In genomic region chr12:98870521-98870920, GRCh38 we compare ENCODE assay signal across 14 cellular contexts.
DNase-seq lines count a peak whose midpoint lies in the region; ATAC-seq, FAIRE-seq and TF ChIP-seq lines count a peak whose summit lies in the region.
"Had no signal": no experiment of that assay in that cellular context is flagged by ENCODE, and none has a peak within 500 bp of the region (broad histone marks: within the 10 kb centered on the region; RNA-seq: fewer than 3 reads in every experiment).

No MANE protein-coding gene starts in this region.

- H2BK15ac ChIP-seq in H1 (ENCODE audit: low read length), result no peak overlapping the region

- H4K12ac ChIP-seq in trophoblast cell (ENCODE audit: low read depth, low read length), result no peak overlapping the region

- H2BK5ac ChIP-seq in H1 (ENCODE audit: low read depth, low read length) (no peak overlapping the region), trophoblast cell (ENCODE audit: low read depth, low read length, poor library complexity) (no peak overlapping the region)

- no peaks in the 10 kb centered on the region for H3K36me3 Mint-ChIP-seq in activated CD4-positive, alpha-beta T cell treated with anti-CD3 and anti-CD28 coated beads, Interleukin-2, amount 10 ng/mL, durations not matched to agents 24 days and 14 days (ENCODE audit: low read depth)

- 88% methylated on average over 6 of the region's 6 CpGs; no CpG with 5 or more reads in 1 of the 2 experiments for WGBS in H1 (ENCODE audit: extremely low coverage in 1 of 2, insufficient coverage in 1 of 2, insufficient read length in 1 of 2, insufficient replicate concordance in 2 of 2, low coverage in 1 of 2, low lambda C conversion rate in 2 of 2, missing lambda C conversion rate in 1 of 2), 2 experiments
- no CpG with 5 or more reads among the region's 6 CpGs for WGBS in trophoblast cell (ENCODE audit: extremely low coverage, insufficient coverage, insufficient read length)
- WGBS in spleen, 5 donors, result 39 to 55% (median 45%) methylated on average over 6 of the region's 6 CpGs

- TF ChIP-seq EP300 in H1 (IDR thresholded peaks at IDR 0.05; ENCODE audit: borderline replicate concordance in 1 of 2, low read depth in 2 of 2, low read length in 2 of 2), result no peak

- no peak overlapping the region for H3K9ac ChIP-seq in H1 (replicated peaks in 1 of 4; ENCODE audit: extremely low read depth in 1 of 4, low read depth in 3 of 4, low read length in 3 of 4)
- no peak overlapping the region for H3K9ac ChIP-seq in trophoblast cell (ENCODE audit: low read length)
- H3K9ac ChIP-seq: KMS-11 had no signal

- CTCF ChIA-PET in H1 (lab: Charles Lee; ENCODE audit: partially characterized antibody), result interaction anchor here (0.7 to 1.6 kb wide), 8 partner anchors 9 to 172 kb away, joined by 3 to 4 read pairs (median 3); no protein-coding TSS in a partner anchor

- no peak overlapping the region for H3K27ac Mint-ChIP-seq in activated CD4-positive, alpha-beta T cell treated with anti-CD3 and anti-CD28 coated beads, Interleukin-2, amount 10 ng/mL, durations not matched to agents 24 days and 14 days
- H3K27ac Mint-ChIP-seq: activated naive CD4-positive, alpha-beta T cell treated with anti-CD3 and anti-CD28 coated beads for 36 hours had no signal

- no peak for TF ChIP-seq RAD21 in H1 (IDR thresholded peaks at IDR 0.05 in 1 of 2, conservative IDR thresholded peaks at IDR 0.05 in 1 of 2; ENCODE audit: low read depth in 2 of 2, low read length in 2 of 2)

- TF ChIP-seq POLR2A in H1 (IDR thresholded peaks at IDR 0.05; ENCODE audit: control extremely low read depth in 1 of 2, low read depth in 2 of 2, low read length in 2 of 2) (no peak), spleen (IDR thresholded peaks at IDR 0.05) (no peak)

- H3K36me3 ChIP-seq in H1 (ENCODE audit: control insufficient read depth in 2 of 4, insufficient read depth in 4 of 4, low read length in 3 of 4), result no peaks in the 10 kb centered on the region
- no peaks in the 10 kb centered on the region for H3K36me3 ChIP-seq in trophoblast cell (ENCODE audit: control insufficient read depth in 1 of 2, insufficient read depth in 2 of 2, low read length in 2 of 2)
- H3K36me3 ChIP-seq in spleen, result no peaks in the 10 kb centered on the region

- H2BK12ac ChIP-seq in H1 (ENCODE audit: low read depth, low read length) (peak overlapping the region; percentile 45; the same call in 1 of the 2 replicates), trophoblast cell (ENCODE audit: low read length) (no peak overlapping the region)

- H3K18ac ChIP-seq in H1 (ENCODE audit: extremely low read depth, low read length) (no peak overlapping the region), trophoblast cell (ENCODE audit: low read length) (no peak overlapping the region)

- no peak overlapping the region for H3K56ac ChIP-seq in H1 (replicated peaks; ENCODE audit: insufficient read length, low read depth, low read length)

- H3K79me1 ChIP-seq in H1 (ENCODE audit: low read depth, low read length), result no peaks in the 10 kb centered on the region
- H3K79me1 ChIP-seq in trophoblast cell (ENCODE audit: low read length), result no peaks in the 10 kb centered on the region

- FAIRE-seq in H1 (lab: Jason Lieb, UNC), result no peak
- FAIRE-seq: small intestine had no signal

- H3K9me3 ChIP-seq in H1 (ENCODE audit: insufficient read depth in 2 of 2, low read depth in 1 of 2, low read length in 1 of 2) (no peaks in the 10 kb centered on the region), trophoblast cell (ENCODE audit: insufficient read depth, low read depth, low read length) (no peaks in the 10 kb centered on the region), spleen (no peaks in the 10 kb centered on the region)

- DNase-seq in activated CD4-positive, alpha-beta T cell treated with anti-CD3 and anti-CD28 coated beads, Interleukin-2, amount 10 ng/mL, durations not matched to agents 24 days and 14 days, result peak; percentile 63
- no peak for DNase-seq in activated CD4-positive, alpha-beta T cell treated with anti-CD3 and anti-CD28 coated beads, Interleukin-2, amount 50 U/mL, for 4 hours
- peak; percentile 40 for DNase-seq in NCI-H345 treated with DMSO at 0.1 percent for 48 hours (lab: John Stamatoyannopoulos, UW; ENCODE audit: unreplicated experiment)
- no peak for DNase-seq in H1 (ENCODE audit: low read depth in 1 of 2, low spot score in 2 of 2)
- peak in 44 of 49 donors; percentile 22 to 92 (median 68) for DNase-seq in substantia nigra (lab: John Stamatoyannopoulos, UW)
- DNase-seq in trophoblast cell, result no peak
- no peak for DNase-seq in spleen
- DNase-seq: activated naive CD4-positive, alpha-beta T cell treated with anti-CD3 and anti-CD28 coated beads for 36 hours; foreskin fibroblast; NCI-H187 treated with DMSO at 0.1 percent for 48 hours; small intestine; stimulated activated naive CD8-positive, alpha-beta T cell treated with anti-CD3 and anti-CD28 coated beads, Interleukin-15, Interleukin-2, amounts not matched to agents 100 U/mL and 50 U/mL, for 24 hours had no signal

- ATAC-seq in GM21576 (IDR thresholded peaks at IDR 0.05; ENCODE audit: unreplicated experiment), result no peak
- ATAC-seq: stimulated activated naive CD8-positive, alpha-beta T cell treated with anti-CD3 and anti-CD28 coated beads, Interleukin-15, Interleukin-2, amounts not matched to agents 100 U/mL and 50 U/mL, for 24 hours had no signal

- H3K4me3 ChIP-seq in H1 (ENCODE audit: extremely low read depth in 1 of 4, insufficient read depth in 2 of 4, low read depth in 3 of 4, low read length in 4 of 4), result no peak overlapping the region
- no peak overlapping the region for H3K4me3 ChIP-seq in trophoblast cell (ENCODE audit: low read depth, low read length)
- H3K4me3 ChIP-seq in spleen, result no peak overlapping the region

- H3K4me1 ChIP-seq in H1 (replicated peaks in 1 of 4; ENCODE audit: control insufficient read depth in 3 of 4, insufficient read depth in 4 of 4, low read length in 3 of 4) (peaks cover 0 to 5% (median 4%) of the 10 kb centered on the region in 4 experiments; a peak in 3 of 7 replicates), trophoblast cell (ENCODE audit: control insufficient read depth in 1 of 2, insufficient read depth in 2 of 2, low read length in 2 of 2) (no peaks in the 10 kb centered on the region), spleen (no peaks in the 10 kb centered on the region)

- H3K9me3 Mint-ChIP-seq in activated CD4-positive, alpha-beta T cell treated with anti-CD3 and anti-CD28 coated beads, Interleukin-2, amount 10 ng/mL, durations not matched to agents 24 days and 14 days, result no peaks in the 10 kb centered on the region
- H3K9me3 Mint-ChIP-seq: activated naive CD4-positive, alpha-beta T cell treated with anti-CD3 and anti-CD28 coated beads for 36 hours had no signal

- H2BK120ac ChIP-seq in H1 (replicated peaks; ENCODE audit: low read depth, low read length) (no peak overlapping the region), trophoblast cell (ENCODE audit: insufficient read depth, low read length, poor library complexity) (no peak overlapping the region)

- no peaks in the 10 kb centered on the region for H3K27me3 ChIP-seq in H1 (replicated peaks in 1 of 4; ENCODE audit: control insufficient read depth in 3 of 4, extremely low read depth in 1 of 4, insufficient read depth in 3 of 4, low read length in 3 of 4)
- H3K27me3 ChIP-seq in trophoblast cell (ENCODE audit: insufficient read depth, low read length), result no peaks in the 10 kb centered on the region
- peaks cover 0 to 10% (median 0%) of the 10 kb centered on the region in 7 donors for H3K27me3 ChIP-seq in spleen (replicated peaks in 1 of 7)

- H3K23me2 ChIP-seq in H1 (ENCODE audit: low read depth, low read length), result no peaks in the 10 kb centered on the region; the same call in 1 of the 2 replicates

- H3K23ac ChIP-seq in H1 (ENCODE audit: insufficient read length) (no peak overlapping the region), trophoblast cell (ENCODE audit: low read length) (no peak overlapping the region)

- H3K14ac ChIP-seq in H1 (ENCODE audit: insufficient read length), result no peak overlapping the region
- H3K14ac ChIP-seq in trophoblast cell (ENCODE audit: low read length), result no peak overlapping the region

- H4K91ac ChIP-seq in H1 (replicated peaks; ENCODE audit: insufficient read length, low read length), result no peak overlapping the region
- H4K91ac ChIP-seq in trophoblast cell (ENCODE audit: low read depth, low read length), result no peak overlapping the region

- peaks cover 4% of the 10 kb centered on the region for H3K4me1 Mint-ChIP-seq in activated CD4-positive, alpha-beta T cell treated with anti-CD3 and anti-CD28 coated beads, Interleukin-2, amount 10 ng/mL, durations not matched to agents 24 days and 14 days

- TF ChIP-seq CTCF in H1 (IDR thresholded peaks at IDR 0.05; ENCODE audit: control extremely low read depth in 1 of 3, insufficient read depth in 1 of 3, low read depth in 1 of 3, low read length in 3 of 3) (no peak), spleen (IDR thresholded peaks at IDR 0.05 in 8 of 11, conservative IDR thresholded peaks at IDR 0.05 in 3 of 11) (no peak)

- H3K79me2 ChIP-seq in H1 (ENCODE audit: control insufficient read depth in 1 of 2, insufficient read depth in 2 of 2, low read length in 2 of 2) (no peaks in the 10 kb centered on the region), trophoblast cell (ENCODE audit: control insufficient read depth, insufficient read depth, low read length, poor library complexity) (no peaks in the 10 kb centered on the region)

- H3K4me3 Mint-ChIP-seq in activated CD4-positive, alpha-beta T cell treated with anti-CD3 and anti-CD28 coated beads, Interleukin-2, amount 10 ng/mL, durations not matched to agents 24 days and 14 days, result no peak overlapping the region
- H3K4me3 Mint-ChIP-seq: activated naive CD4-positive, alpha-beta T cell treated with anti-CD3 and anti-CD28 coated beads for 36 hours had no signal

- H3K4me2 ChIP-seq in H1 (ENCODE audit: insufficient read depth in 1 of 2, low read depth in 2 of 2, low read length in 2 of 2) (no peak overlapping the region), trophoblast cell (ENCODE audit: low read length) (no peak overlapping the region)
- H3K4me2 ChIP-seq: KMS-11 had no signal

- H2AK5ac ChIP-seq in H1 (ENCODE audit: low read depth, low read length) (no peak overlapping the region), trophoblast cell (ENCODE audit: low read length) (no peak overlapping the region)

- no peak overlapping the region for H4K8ac ChIP-seq in H1 (ENCODE audit: extremely low read depth, insufficient read depth, low read length)
- no peak overlapping the region for H4K8ac ChIP-seq in trophoblast cell (ENCODE audit: low read depth, low read length)

- POLR2A ChIA-PET in H1 (lab: Charles Lee; ENCODE audit: partially characterized antibody), result no interaction called here

- no peak overlapping the region for H2BK20ac ChIP-seq in H1 (ENCODE audit: low read length)

- H3K27ac ChIP-seq in H1 (ENCODE audit: low read depth, low read length), result no peak overlapping the region
- H3K27ac ChIP-seq in substantia nigra (ENCODE audit: low read depth, low read length, poor library complexity, severe bottlenecking), result peak overlapping the region; percentile 96
- no peak overlapping the region for H3K27ac ChIP-seq in trophoblast cell (ENCODE audit: low read depth, low read length)
- H3K27ac ChIP-seq in spleen, result no peak overlapping the region
- H3K27ac ChIP-seq: KMS-11 had no signal

- H4K20me1 ChIP-seq in H1 (replicated peaks in 1 of 2; ENCODE audit: control insufficient read depth in 1 of 2, insufficient read depth in 2 of 2, low read length in 2 of 2), result no peaks in the 10 kb centered on the region

- no peak overlapping the region for H3K4ac ChIP-seq in H1 (replicated peaks; ENCODE audit: insufficient read length, low read depth, low read length)
- H3K4ac ChIP-seq in trophoblast cell (ENCODE audit: low read depth, low read length), result no peak overlapping the region

- H4K5ac ChIP-seq in H1 (ENCODE audit: insufficient read length, low read depth, low read length), result no peak overlapping the region

- no peak overlapping the region for H2AFZ ChIP-seq in H1 (ENCODE audit: low read length)
- H2AFZ ChIP-seq in trophoblast cell (ENCODE audit: insufficient read depth, low read length, poor library complexity), result no peak overlapping the region

- peaks cover 13% of the 10 kb centered on the region for H3K27me3 Mint-ChIP-seq in activated CD4-positive, alpha-beta T cell treated with anti-CD3 and anti-CD28 coated beads, Interleukin-2, amount 10 ng/mL, durations not matched to agents 24 days and 14 days

- intact Hi-C loops in activated CD4-positive, alpha-beta T cell treated with anti-CD3 and anti-CD28 coated beads, Interleukin-2, amount 10 ng/mL, durations not matched to agents 24 days and 14 days (cut with micrococcal nuclease), result loop anchor here (10.0 kb wide), 2 partner anchors 146 to 1366 kb away; no protein-coding TSS in a partner anchor
- intact Hi-C loops in spleen (cut with DNase I; ENCODE audit: low total_unique reads), result no loop called here

Comparison
In these comparisons a context has a peak if more than half of its experiments do, and no peak if none do; other contexts are left out.
1. DNase-seq: peak in activated CD4-positive, alpha-beta T cell treated with anti-CD3 and anti-CD28 coated beads, Interleukin-2, amount 10 ng/mL, durations not matched to agents 24 days and 14 days (single experiment), NCI-H345 treated with DMSO at 0.1 percent for 48 hours (single experiment) and substantia nigra (44 of 49); none in activated CD4-positive, alpha-beta T cell treated with anti-CD3 and anti-CD28 coated beads, Interleukin-2, amount 50 U/mL, for 4 hours (0 of 2), H1 (0 of 2), trophoblast cell (0 of 2) and spleen (single experiment).